Comparison of ENCODE assay signal across 11 cellular contexts in genomic region chr7:32680259-32681173, GRCh38.
DNase-seq lines count a peak whose midpoint lies in the region; ATAC-seq, FAIRE-seq and TF ChIP-seq lines count a peak whose summit lies in the region.
"Had no signal": no experiment of that assay in that cellular context is flagged by ENCODE, and none has a peak within 500 bp of the region (broad histone marks: within the 10 kb centered on the region; RNA-seq: fewer than 3 reads in every experiment).

No MANE protein-coding gene starts in this region.

- 64 to 70% methylated on average over 6 of the region's 6 CpGs for WGBS in GM23248 (ENCODE audit: low coverage in 1 of 2, low lambda C conversion rate in 2 of 2, missing lambda C conversion rate in 2 of 2), 2 experiments
- WGBS in pancreas, 2 donors, result 45 to 54% methylated on average over 6 of the region's 6 CpGs

- H3K4me3 ChIP-seq in GM23248 (no peak overlapping the region), pancreas (no peak overlapping the region), tibial artery (no peak overlapping the region)

- no peak overlapping the region for H3K4me2 ChIP-seq in GM23248 (ENCODE audit: unreplicated experiment)

- H3K4me1 ChIP-seq in GM23248 (ENCODE audit: insufficient read depth) (peaks cover 3% of the 10 kb centered on the region; the same call in 1 of the 2 replicates), pancreas (peaks cover 0 to 6% (median 0%) of the 10 kb centered on the region in 3 donors), tibial artery (no peaks in the 10 kb centered on the region)

- no peaks in the 10 kb centered on the region for H4K20me1 ChIP-seq in GM23248 (ENCODE audit: insufficient read depth)

- H3K36me3 ChIP-seq in GM23248 (ENCODE audit: low read depth) (no peaks in the 10 kb centered on the region), pancreas (no peaks in the 10 kb centered on the region), tibial artery (peaks cover 0 to 6% (median 0%) of the 10 kb centered on the region in 3 donors)
- H3K36me3 ChIP-seq: neutrophil had no signal

- in situ Hi-C loops in GM23248 (cut with MboI), result no loop called here

- no peaks in the 10 kb centered on the region for H3K79me2 ChIP-seq in GM23248 (ENCODE audit: insufficient read depth)

- no peaks in the 10 kb centered on the region for H3F3A ChIP-seq in GM23248 (ENCODE audit: insufficient read depth)

- TF ChIP-seq CTCF in pancreas (IDR thresholded peaks at IDR 0.05), result no peak
- no peak for TF ChIP-seq CTCF in tibial artery (IDR thresholded peaks at IDR 0.05)

- intact Hi-C loops in pancreas (cut with DNase I) (no loop called here), tibial artery (cut with DNase I; ENCODE audit: low total_unique reads) (no loop called here)

- DNase-seq in GM23248 (peak; percentile 29), NCI-H510A (lab: John Stamatoyannopoulos, UW) (peak; percentile 44), epithelial cell of prostate (ENCODE audit: low read depth, low spot score) (peak; percentile 37), pancreas (peak in 1 of 6 donors; percentile 39), tibial artery (no peak), Kasumi-1 (lab: John Stamatoyannopoulos, UW) (no peak)
- DNase-seq: activated CD8-positive, alpha-beta memory T cell treated with anti-CD3 and anti-CD28 coated beads for 24 hours; left cardiac atrium had no signal

- H3K9me2 ChIP-seq in GM23248 (ENCODE audit: insufficient read depth), result no peaks in the 10 kb centered on the region

- no peak overlapping the region for H3K9ac ChIP-seq in GM23248

- H2AFZ ChIP-seq in GM23248, result no peak overlapping the region

- H3K9me3 ChIP-seq in GM23248 (ENCODE audit: low read depth) (no peaks in the 10 kb centered on the region), pancreas (no peaks in the 10 kb centered on the region), tibial artery (no peaks in the 10 kb centered on the region)
- H3K9me3 ChIP-seq: neutrophil had no signal

- no peak overlapping the region for H3K27ac ChIP-seq in GM23248
- H3K27ac ChIP-seq in epithelial cell of prostate, result peak overlapping the region; percentile 62
- no peak overlapping the region for H3K27ac ChIP-seq in pancreas
- no peak overlapping the region for H3K27ac ChIP-seq in tibial artery
- H3K27ac ChIP-seq: neutrophil had no signal

- ATAC-seq in pancreas (peak in 3 of 4 donors; percentile 34 to 73 (median 64)), GM19035 (IDR thresholded peaks at IDR 0.05; ENCODE audit: unreplicated experiment) (no peak)

- H3K27me3 ChIP-seq in GM23248 (replicated peaks; ENCODE audit: insufficient read depth), result no peaks in the 10 kb centered on the region
- H3K27me3 ChIP-seq in pancreas, result no peaks in the 10 kb centered on the region
- H3K27me3 ChIP-seq in tibial artery, result no peaks in the 10 kb centered on the region
- H3K27me3 ChIP-seq: neutrophil had no signal

- FAIRE-seq in pancreas (lab: Jason Lieb, UNC), result no peak
- FAIRE-seq: GM18507 had no signal

Comparison
In these comparisons a context has a peak if more than half of its experiments do, and no peak if none do; other contexts are left out.
1. DNase-seq: peak in GM23248 (single experiment), NCI-H510A (single experiment) and epithelial cell of prostate (single experiment); none in tibial artery (0 of 2) and Kasumi-1 (0 of 2).